14 cellular contexts compared by ENCODE assay signal in genomic region chr9:18060304-18060934, GRCh38.
DNase-seq lines count a peak whose midpoint lies in the region; TF ChIP-seq lines count a peak whose summit lies in the region.
"Had no signal": no experiment of that assay in that cellular context is flagged by ENCODE, and none has a peak within 500 bp of the region (broad histone marks: within the 10 kb centered on the region; RNA-seq: fewer than 3 reads in every experiment).

No MANE protein-coding gene starts in this region.

- DNase-seq in AG04450 (ENCODE audit: low read depth, low spot score) = no peak
- DNase-seq in RWPE1 (ENCODE audit: low spot score) = peak; percentile 8
- no peak for DNase-seq in fibroblast of the aortic adventitia (ENCODE audit: low read depth)
- DNase-seq in activated CD4-positive, alpha-beta T cell treated with anti-CD3 and anti-CD28 coated beads, Interleukin-2, amount 10 ng/mL, durations not matched to agents 24 days and 14 days = no peak
- DNase-seq in NCI-H1048 (lab: John Stamatoyannopoulos, UW) = no peak
- no peak for DNase-seq in stimulated activated CD4-positive, alpha-beta T cell treated with anti-CD3 and anti-CD28 coated beads, Interleukin-4, amount 100 ng/mL, for 1 hour
- no peak for DNase-seq in activated naive CD8-positive, alpha-beta T cell treated with anti-CD3 and anti-CD28 coated beads for 36 hours
- DNase-seq: activated CD4-positive, alpha-beta T cell treated with anti-CD3 and anti-CD28 coated beads, Interleukin-2, amount 10 ng/mL, durations not matched to agents 7 days and 5 days; activated effector memory CD4-positive, alpha-beta T cell treated with Interleukin-2 at 50 U/mL for 16 hours; NCI-H1092 treated with DMSO at 0.1 percent for 48 hours; stimulated activated naive B cell treated with anti-CD40 and anti-IgM and Interleukin-4, amounts not matched to agents 10 μg/mL and 1 μg/mL and 100 μg/mL, for 72 hours had no signal

- H3K4me1 Mint-ChIP-seq in activated CD4-positive, alpha-beta T cell treated with anti-CD3 and anti-CD28 coated beads, Interleukin-2, amount 10 ng/mL, durations not matched to agents 24 days and 14 days = peaks cover 1% of the 10 kb centered on the region
- H3K4me1 Mint-ChIP-seq in activated naive CD8-positive, alpha-beta T cell treated with anti-CD3 and anti-CD28 coated beads for 36 hours = no peaks in the 10 kb centered on the region
- H3K4me1 Mint-ChIP-seq: activated CD4-positive, alpha-beta T cell treated with anti-CD3 and anti-CD28 coated beads, Interleukin-2, amount 10 ng/mL, durations not matched to agents 7 days and 5 days; central memory CD8-positive, alpha-beta T cell; stimulated activated naive B cell treated with anti-CD40 and anti-IgM and Interleukin-4, amounts not matched to agents 10 μg/mL and 1 μg/mL and 100 μg/mL, for 72 hours had no signal

- POLR2A ChIA-PET in AG04450 (lab: Yijun Ruan, JAX) = no interaction called here
- POLR2A ChIA-PET in RWPE1 (lab: Yijun Ruan, JAX; ENCODE audit: low non-redundant PET) = no interaction called here

- CTCF ChIA-PET in AG04450 (lab: Charles Lee) = interaction anchor here (1.2 to 1.5 kb wide), 2 partner anchors 154 to 249 kb away, joined by 3 read pairs; no protein-coding TSS in a partner anchor
- CTCF ChIA-PET in RWPE1 (lab: Yijun Ruan, JAX) = interaction anchor here (0.7 kb wide), 1 partner anchor 1074 kb away, joined by 4 read pairs; no protein-coding TSS in a partner anchor

- H3K27me3 Mint-ChIP-seq in activated CD4-positive, alpha-beta T cell treated with anti-CD3 and anti-CD28 coated beads, Interleukin-2, amount 10 ng/mL, durations not matched to agents 24 days and 14 days = no peaks in the 10 kb centered on the region
- H3K27me3 Mint-ChIP-seq in activated naive CD8-positive, alpha-beta T cell treated with anti-CD3 and anti-CD28 coated beads for 36 hours = no peaks in the 10 kb centered on the region
- H3K27me3 Mint-ChIP-seq: activated CD4-positive, alpha-beta T cell treated with anti-CD3 and anti-CD28 coated beads, Interleukin-2, amount 10 ng/mL, durations not matched to agents 7 days and 5 days; central memory CD8-positive, alpha-beta T cell; stimulated activated naive B cell treated with anti-CD40 and anti-IgM and Interleukin-4, amounts not matched to agents 10 μg/mL and 1 μg/mL and 100 μg/mL, for 72 hours had no signal

- H3K4me3 Mint-ChIP-seq in activated CD4-positive, alpha-beta T cell treated with anti-CD3 and anti-CD28 coated beads, Interleukin-2, amount 10 ng/mL, durations not matched to agents 24 days and 14 days = no peak overlapping the region
- no peak overlapping the region for H3K4me3 Mint-ChIP-seq in activated naive CD8-positive, alpha-beta T cell treated with anti-CD3 and anti-CD28 coated beads for 36 hours
- H3K4me3 Mint-ChIP-seq: activated CD4-positive, alpha-beta T cell treated with anti-CD3 and anti-CD28 coated beads, Interleukin-2, amount 10 ng/mL, durations not matched to agents 7 days and 5 days; central memory CD8-positive, alpha-beta T cell; stimulated activated naive B cell treated with anti-CD40 and anti-IgM and Interleukin-4, amounts not matched to agents 10 μg/mL and 1 μg/mL and 100 μg/mL, for 72 hours had no signal

- H3K27ac Mint-ChIP-seq in activated CD4-positive, alpha-beta T cell treated with anti-CD3 and anti-CD28 coated beads, Interleukin-2, amount 10 ng/mL, durations not matched to agents 24 days and 14 days = no peak overlapping the region
- H3K27ac Mint-ChIP-seq in activated naive CD8-positive, alpha-beta T cell treated with anti-CD3 and anti-CD28 coated beads for 36 hours = no peak overlapping the region
- H3K27ac Mint-ChIP-seq: activated CD4-positive, alpha-beta T cell treated with anti-CD3 and anti-CD28 coated beads, Interleukin-2, amount 10 ng/mL, durations not matched to agents 7 days and 5 days; stimulated activated naive B cell treated with anti-CD40 and anti-IgM and Interleukin-4, amounts not matched to agents 10 μg/mL and 1 μg/mL and 100 μg/mL, for 72 hours had no signal

- peaks cover 3% of the 10 kb centered on the region for H3K9me3 Mint-ChIP-seq in activated CD4-positive, alpha-beta T cell treated with anti-CD3 and anti-CD28 coated beads, Interleukin-2, amount 10 ng/mL, durations not matched to agents 24 days and 14 days
- no peaks in the 10 kb centered on the region for H3K9me3 Mint-ChIP-seq in activated naive CD8-positive, alpha-beta T cell treated with anti-CD3 and anti-CD28 coated beads for 36 hours
- H3K9me3 Mint-ChIP-seq: activated CD4-positive, alpha-beta T cell treated with anti-CD3 and anti-CD28 coated beads, Interleukin-2, amount 10 ng/mL, durations not matched to agents 7 days and 5 days; central memory CD8-positive, alpha-beta T cell had no signal

- no peak overlapping the region for H3K4me3 ChIP-seq in AG04450 (ENCODE audit: low read depth, low read length)
- no peak overlapping the region for H3K4me3 ChIP-seq in fibroblast of the aortic adventitia (ENCODE audit: low read depth, low read length)
- H3K4me3 ChIP-seq: BLaER1 treated with 17β-estradiol and CSF1 and Interleukin-3, amounts not matched to agents 10 nM and 100 nM had no signal

- intact Hi-C loops in activated CD4-positive, alpha-beta T cell treated with anti-CD3 and anti-CD28 coated beads, Interleukin-2, amount 10 ng/mL, durations not matched to agents 24 days and 14 days (cut with micrococcal nuclease) = no loop called here

- TF ChIP-seq CTCF in AG04450 (IDR thresholded peaks at IDR 0.05; ENCODE audit: low read depth, low read length) (peak; percentile 27), GM12873 (IDR thresholded peaks at IDR 0.05; ENCODE audit: insufficient read depth, low read depth, low read length, missing control alignments) (peak; percentile 21), RWPE1 (conservative IDR thresholded peaks at IDR 0.05; ENCODE audit: low read depth) (peak; percentile 52), fibroblast of the aortic adventitia (IDR thresholded peaks at IDR 0.05; ENCODE audit: insufficient read depth, low read length) (peak; percentile 19)

- H3K36me3 Mint-ChIP-seq in activated CD4-positive, alpha-beta T cell treated with anti-CD3 and anti-CD28 coated beads, Interleukin-2, amount 10 ng/mL, durations not matched to agents 24 days and 14 days (ENCODE audit: low read depth) = no peaks in the 10 kb centered on the region
- H3K36me3 Mint-ChIP-seq in activated naive CD8-positive, alpha-beta T cell treated with anti-CD3 and anti-CD28 coated beads for 36 hours = no peaks in the 10 kb centered on the region
- H3K36me3 Mint-ChIP-seq: stimulated activated naive B cell treated with anti-CD40 and anti-IgM and Interleukin-4, amounts not matched to agents 10 μg/mL and 1 μg/mL and 100 μg/mL, for 72 hours had no signal

- no peak overlapping the region for H3K27ac ChIP-seq in AG04450 (ENCODE audit: low read depth, low read length)
- no peak overlapping the region for H3K27ac ChIP-seq in RWPE1

- no peaks in the 10 kb centered on the region for H3K9me3 ChIP-seq in AG04450 (ENCODE audit: control insufficient read depth, insufficient read depth, low read length)
- H3K9me3 ChIP-seq: BLaER1 treated with 17β-estradiol and CSF1 and Interleukin-3, amounts not matched to agents 10 nM and 100 nM had no signal

- no peaks in the 10 kb centered on the region for H3K27me3 ChIP-seq in AG04450 (ENCODE audit: control insufficient read depth, insufficient read depth, low read length)
- H3K27me3 ChIP-seq: BLaER1 treated with 17β-estradiol and CSF1 and Interleukin-3, amounts not matched to agents 10 nM and 100 nM had no signal
